ENCODE assay signal across 12 cellular contexts in the genomic region with DNA sequence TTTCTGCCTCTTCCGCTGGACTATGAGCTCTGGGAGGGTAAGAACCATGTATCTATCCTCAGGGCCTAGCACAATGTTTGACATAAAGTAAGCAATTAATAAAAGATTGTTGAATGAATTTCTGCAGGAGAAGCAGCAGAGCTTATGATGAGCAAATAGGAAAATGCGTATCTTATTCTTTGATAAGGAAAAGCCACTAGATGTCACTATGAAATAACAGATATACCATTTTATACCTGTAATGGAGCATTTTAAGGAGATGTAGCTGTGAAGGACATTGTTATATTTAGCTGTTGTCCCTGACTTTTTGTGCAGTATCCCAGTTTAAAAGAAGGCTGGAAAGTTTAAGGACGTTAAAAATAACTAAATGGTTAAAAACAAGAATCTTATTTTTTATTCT.
A peak's percentile ranks its signal among the peaks of the same experiment; 100 is the strongest.
DNase-seq lines count a peak whose midpoint lies in the region; ATAC-seq, FAIRE-seq and TF ChIP-seq lines count a peak whose summit lies in the region.
"Had no signal": no experiment of that assay in that cellular context is flagged by ENCODE, and none has a peak within 500 bp of the region (broad histone marks: within the 10 kb centered on the region; RNA-seq: fewer than 3 reads in every experiment).

No MANE protein-coding gene starts in this region.

- no peaks in the 10 kb centered on the region for H3K36me3 Mint-ChIP-seq in Calu3 (ENCODE audit: insufficient read depth, unreplicated experiment)
- H3K36me3 Mint-ChIP-seq: stimulated activated effector memory CD8-positive, alpha-beta T cell treated with anti-CD3 and anti-CD28 coated beads, Interleukin-12 subunit alpha, Interleukin-12 subunit beta, amount 100 ng/mL, for 72 hours had no signal

- H3K79me2 ChIP-seq in DND-41 (ENCODE audit: insufficient read depth, low read length) (no peaks in the 10 kb centered on the region), Karpas-422 (ENCODE audit: low read length) (no peaks in the 10 kb centered on the region), HepG2 (ENCODE audit: insufficient read depth, low read length) (no peaks in the 10 kb centered on the region)

- CTCF ChIA-PET in HepG2 (lab: Yijun Ruan, JAX; ENCODE audit: low intra/inter-chr PET ratio, low total read pairs) (no interaction called here), Calu3 (lab: Charles Lee) (interaction anchor here (1.1 to 1.3 kb wide), 2 partner anchors 102 to 369 kb away, joined by 4 to 6 read pairs; no protein-coding TSS in a partner anchor)

- no TSS peak for BruUV-seq in HepG2 (replicated peaks; lab: Mats Ljungman, UMichigan)
- no TSS peak for BruUV-seq in Calu3 (replicated peaks; lab: Mats Ljungman, UMichigan)

- intact Hi-C loops in HepG2 (cut with micrococcal nuclease; ENCODE audit: unreplicated experiment) (no loop called here), Calu3 (cut with micrococcal nuclease; ENCODE audit: unreplicated experiment) (no loop called here)

- H2AFZ ChIP-seq in DND-41 (ENCODE audit: low read depth, low read length) (no peak overlapping the region), Karpas-422 (ENCODE audit: low read length) (no peak overlapping the region), HepG2 (ENCODE audit: low read length) (no peak overlapping the region)

- no peak overlapping the region for H3K27ac Mint-ChIP-seq in Calu3 (ENCODE audit: unreplicated experiment)
- H3K27ac Mint-ChIP-seq: stimulated activated effector memory CD8-positive, alpha-beta T cell treated with anti-CD3 and anti-CD28 coated beads, Interleukin-12 subunit alpha, Interleukin-12 subunit beta, amount 100 ng/mL, for 72 hours had no signal

- H3K4me2 ChIP-seq in DND-41 (ENCODE audit: insufficient read depth, low read length): no peak overlapping the region
- H3K4me2 ChIP-seq in Karpas-422 (ENCODE audit: low read depth, low read length, poor library complexity, severe bottlenecking): no peak overlapping the region
- H3K4me2 ChIP-seq in HepG2 (ENCODE audit: low read depth, low read length): no peak overlapping the region

- no peaks in the 10 kb centered on the region for H3K9me2 ChIP-seq in Karpas-422 (replicated peaks; ENCODE audit: insufficient read depth, low read length)

- in situ Hi-C loops in HepG2 (cut with HindIII; ENCODE audit: extremely low pct_ligation_motif_present, low pct_unique_long_range_greater_than_20kb): loop anchor here (10.0 kb wide), 1 partner anchor 791 kb away; no protein-coding TSS in a partner anchor

- H3K9me3 Mint-ChIP-seq in Calu3 (ENCODE audit: low read depth, unreplicated experiment): no peaks in the 10 kb centered on the region
- H3K9me3 Mint-ChIP-seq: stimulated activated effector memory CD8-positive, alpha-beta T cell treated with anti-CD3 and anti-CD28 coated beads, Interleukin-12 subunit alpha, Interleukin-12 subunit beta, amount 100 ng/mL, for 72 hours had no signal

- H3K27me3 Mint-ChIP-seq in Calu3 (ENCODE audit: unreplicated experiment): no peaks in the 10 kb centered on the region

- 27% methylated on average over 3 of the region's 3 CpGs for WGBS in HepG2 (ENCODE audit: low lambda C conversion rate)
- 33 to 59% (median 58%) methylated on average over 3 of the region's 3 CpGs for WGBS in small intestine, 3 donors

- no peaks in the 10 kb centered on the region for H3K9me3 ChIP-seq in DND-41 (ENCODE audit: insufficient read depth, low read length, severe bottlenecking)
- no peaks in the 10 kb centered on the region for H3K9me3 ChIP-seq in Karpas-422 (ENCODE audit: low read length)
- no peaks in the 10 kb centered on the region for H3K9me3 ChIP-seq in HepG2 (ENCODE audit: low read length)
- H3K9me3 ChIP-seq in small intestine (ENCODE audit: control insufficient read depth, low read depth): no peaks in the 10 kb centered on the region
- H3K9me3 ChIP-seq: gastroesophageal sphincter had no signal

- no peaks in the 10 kb centered on the region for H3K36me3 ChIP-seq in DND-41 (ENCODE audit: insufficient read depth, low read length)
- no peaks in the 10 kb centered on the region for H3K36me3 ChIP-seq in Karpas-422 (ENCODE audit: insufficient read depth, low read length)
- H3K36me3 ChIP-seq in HepG2 (replicated peaks in 1 of 2; ENCODE audit: control insufficient read depth in 1 of 2, insufficient read depth in 2 of 2, low read length in 2 of 2): no peaks in the 10 kb centered on the region
- H3K36me3 ChIP-seq in small intestine (ENCODE audit: control insufficient read depth in 2 of 2, insufficient read depth in 2 of 2, low read length in 2 of 2): no peaks in the 10 kb centered on the region
- H3K36me3 ChIP-seq: gastroesophageal sphincter had no signal

- ATAC-seq in DND-41 (ENCODE audit: insufficient read depth, low read depth): peak; percentile 42; the same call in 1 of the 3 replicates
- peak; percentile 53; the same call in 1 of the 3 replicates for ATAC-seq in SK-N-SH treated with all-trans-retinoic acid at 6 μM for 48 hours
- no peak for ATAC-seq in HepG2
- ATAC-seq: gastroesophageal sphincter; stimulated activated effector memory CD8-positive, alpha-beta T cell treated with anti-CD3 and anti-CD28 coated beads, Interleukin-12 subunit alpha, Interleukin-12 subunit beta, amount 100 ng/mL, for 72 hours had no signal

- H3K9ac ChIP-seq in DND-41 (ENCODE audit: low read depth, low read length) (no peak overlapping the region), Karpas-422 (ENCODE audit: low read length) (no peak overlapping the region), HepG2 (ENCODE audit: insufficient read depth, low read depth, low read length) (no peak overlapping the region)

- no peak overlapping the region for H3K27ac ChIP-seq in DND-41 (ENCODE audit: low read length)
- no peak overlapping the region for H3K27ac ChIP-seq in Karpas-422 (ENCODE audit: low read length)
- no peak overlapping the region for H3K27ac ChIP-seq in HepG2 (ENCODE audit: extremely low read length, insufficient read depth, low read length)
- H3K27ac ChIP-seq in small intestine (ENCODE audit: low read depth in 1 of 2, low read length in 1 of 2): no peak overlapping the region
- H3K27ac ChIP-seq: gastroesophageal sphincter had no signal

- H3K27me3 ChIP-seq in DND-41 (ENCODE audit: insufficient read depth, low read length, poor library complexity) (no peaks in the 10 kb centered on the region), Karpas-422 (ENCODE audit: low read length) (no peaks in the 10 kb centered on the region), HepG2 (ENCODE audit: control insufficient read depth in 1 of 2, insufficient read depth in 2 of 2, low read length in 2 of 2) (no peaks in the 10 kb centered on the region), small intestine (ENCODE audit: control insufficient read depth in 2 of 2, insufficient read depth in 2 of 2, low read length in 2 of 2) (no peaks in the 10 kb centered on the region)
- H3K27me3 ChIP-seq: gastroesophageal sphincter had no signal

- no peak for TF ChIP-seq POLR2A in HepG2 (IDR thresholded peaks at IDR 0.05; ENCODE audit: insufficient read depth in 1 of 2, low read depth in 2 of 2, low read length in 2 of 2)

- TF ChIP-seq CTCF in DND-41 (IDR thresholded peaks at IDR 0.05; ENCODE audit: borderline replicate concordance, extremely low read depth, low read length, poor library complexity, severe bottlenecking) (peak; percentile 52), HepG2 (CRISPR knock-in tag; IDR thresholded peaks at IDR 0.05) (no peak), Calu3 (IDR thresholded peaks at IDR 0.05; ENCODE audit: unreplicated experiment) (no peak)

- H3K4me3 ChIP-seq in DND-41 (ENCODE audit: low read depth in 1 of 2, low read length in 2 of 2) (no peak overlapping the region), Karpas-422 (ENCODE audit: low read length) (no peak overlapping the region), HepG2 (replicated peaks in 1 of 3; ENCODE audit: insufficient read depth in 1 of 3, low read depth in 2 of 3, low read length in 3 of 3) (no peak overlapping the region), small intestine (ENCODE audit: low read depth in 1 of 2, low read length in 2 of 2) (no peak overlapping the region)
- H3K4me3 ChIP-seq: gastroesophageal sphincter had no signal

- POLR2A ChIA-PET in HepG2 (lab: Yijun Ruan, JAX): no interaction called here

- H3K4me3 Mint-ChIP-seq in Calu3 (ENCODE audit: low read depth, unreplicated experiment): no peak overlapping the region
- H3K4me3 Mint-ChIP-seq: stimulated activated effector memory CD8-positive, alpha-beta T cell treated with anti-CD3 and anti-CD28 coated beads, Interleukin-12 subunit alpha, Interleukin-12 subunit beta, amount 100 ng/mL, for 72 hours had no signal

- DNase-seq in DND-41 (no peak), Karpas-422 (peak; percentile 41), HepG2 (ENCODE audit: low spot score) (no peak), small intestine (no peak), T1000 (lab: John Stamatoyannopoulos, UW) (no peak), Calu3 (no peak)
- DNase-seq: activated naive CD4-positive, alpha-beta T cell; nucleus accumbens had no signal

- no peaks in the 10 kb centered on the region for H3K4me1 ChIP-seq in DND-41 (ENCODE audit: insufficient read depth, low read length)
- H3K4me1 ChIP-seq in Karpas-422 (ENCODE audit: low read length): no peaks in the 10 kb centered on the region
- no peaks in the 10 kb centered on the region for H3K4me1 ChIP-seq in HepG2 (ENCODE audit: insufficient read depth, low read length)
- H3K4me1 ChIP-seq in small intestine (ENCODE audit: control insufficient read depth in 2 of 2, insufficient read depth in 1 of 2, low read depth in 1 of 2, low read length in 1 of 2): no peaks in the 10 kb centered on the region
- H3K4me1 ChIP-seq: gastroesophageal sphincter had no signal

- FAIRE-seq in HepG2 (lab: Jason Lieb, UNC): peak; percentile 12
- no peak for FAIRE-seq in small intestine (lab: Jason Lieb, UNC)
- FAIRE-seq: colon had no signal

- no peak for TF ChIP-seq RAD21 in HepG2 (CRISPR knock-in tag; IDR thresholded peaks at IDR 0.05)

- no peak for TF ChIP-seq EP300 in HepG2 (IDR thresholded peaks at IDR 0.05; ENCODE audit: low read depth in 2 of 2, low read length in 2 of 2)
- TF ChIP-seq EP300 in HepG2 (CRISPR knock-in tag; IDR thresholded peaks at IDR 0.05; ENCODE audit: borderline replicate concordance): no peak

- peaks cover 9% of the 10 kb centered on the region for H3K4me1 Mint-ChIP-seq in Calu3 (ENCODE audit: low read depth, unreplicated experiment)
- H3K4me1 Mint-ChIP-seq: stimulated activated effector memory CD8-positive, alpha-beta T cell treated with anti-CD3 and anti-CD28 coated beads, Interleukin-12 subunit alpha, Interleukin-12 subunit beta, amount 100 ng/mL, for 72 hours had no signal

- H4K20me1 ChIP-seq in DND-41 (ENCODE audit: insufficient read depth, low read length) (no peaks in the 10 kb centered on the region), Karpas-422 (ENCODE audit: insufficient read depth, low read depth, low read length) (no peaks in the 10 kb centered on the region), HepG2 (ENCODE audit: insufficient read depth, low read length) (no peaks in the 10 kb centered on the region)

TF ChIP-seq in SK-N-SH treated with all-trans-retinoic acid at 6 μM for 48 hours, 23 proteins besides CTCF, POLR2A, EP300 and RAD21 (continues in another document):
- TF ChIP-seq ZNF8 (CRISPR knock-in tag; IDR thresholded peaks at IDR 0.05) (no peak), RARB (CRISPR knock-in tag; IDR thresholded peaks at IDR 0.05) (no peak), ZNF565 (CRISPR knock-in tag; conservative IDR thresholded peaks at IDR 0.05; ENCODE audit: low read depth) (no peak)

TF ChIP-seq in HepG2, 621 proteins besides CTCF, POLR2A, EP300 and RAD21 (continues in another document):
- no peak for TF ChIP-seq ZNF30 (CRISPR knock-in tag; IDR thresholded peaks at IDR 0.05)
- TF ChIP-seq GABPB1 (CRISPR knock-in tag; IDR thresholded peaks at IDR 0.05): no peak
- no peak for TF ChIP-seq TOE1 (CRISPR knock-in tag; IDR thresholded peaks at IDR 0.05)
